In the genomic region with DNA sequence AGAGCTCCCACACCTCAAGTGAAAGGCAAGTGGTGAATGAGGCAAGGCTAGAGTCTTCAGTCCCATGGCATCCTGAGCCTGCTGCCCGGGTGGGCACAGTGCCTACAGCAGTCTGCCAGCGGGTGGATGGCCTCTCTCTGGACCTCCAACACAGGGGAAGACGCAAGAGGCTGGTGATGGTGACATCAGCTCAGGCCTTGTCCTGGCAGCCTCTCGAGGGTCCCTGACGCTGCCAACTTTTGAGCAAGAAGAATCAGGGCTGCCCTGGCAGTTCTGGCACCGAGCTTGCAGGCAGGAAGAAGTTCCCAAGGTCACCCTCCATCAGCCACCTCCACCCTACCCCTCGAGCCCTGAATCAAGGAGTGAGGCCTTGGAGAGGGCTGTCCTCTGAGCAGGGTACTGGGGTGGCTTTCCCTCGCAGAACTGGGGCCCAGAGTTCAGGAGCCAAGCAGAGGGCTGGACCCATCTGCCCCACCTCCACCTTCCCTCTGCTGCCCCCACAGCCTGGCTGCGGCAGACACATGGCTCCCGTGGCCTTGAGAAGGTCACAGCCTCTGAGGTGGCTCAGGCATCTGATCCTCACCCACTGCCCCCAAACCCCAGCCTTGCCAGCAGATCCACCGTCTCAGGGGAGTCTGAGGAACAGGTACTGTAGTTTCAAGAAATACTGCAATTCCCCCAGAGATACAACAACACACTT, we compare ENCODE assay signal across 1 cellular context.
TF ChIP-seq lines count a peak whose summit lies in the region.

No MANE protein-coding gene starts in this region.

TF ChIP-seq in GM23338, 12 proteins besides CTCF, POLR2A, EP300 and RAD21 (continued from another document):
- TF ChIP-seq, protein P1, sequence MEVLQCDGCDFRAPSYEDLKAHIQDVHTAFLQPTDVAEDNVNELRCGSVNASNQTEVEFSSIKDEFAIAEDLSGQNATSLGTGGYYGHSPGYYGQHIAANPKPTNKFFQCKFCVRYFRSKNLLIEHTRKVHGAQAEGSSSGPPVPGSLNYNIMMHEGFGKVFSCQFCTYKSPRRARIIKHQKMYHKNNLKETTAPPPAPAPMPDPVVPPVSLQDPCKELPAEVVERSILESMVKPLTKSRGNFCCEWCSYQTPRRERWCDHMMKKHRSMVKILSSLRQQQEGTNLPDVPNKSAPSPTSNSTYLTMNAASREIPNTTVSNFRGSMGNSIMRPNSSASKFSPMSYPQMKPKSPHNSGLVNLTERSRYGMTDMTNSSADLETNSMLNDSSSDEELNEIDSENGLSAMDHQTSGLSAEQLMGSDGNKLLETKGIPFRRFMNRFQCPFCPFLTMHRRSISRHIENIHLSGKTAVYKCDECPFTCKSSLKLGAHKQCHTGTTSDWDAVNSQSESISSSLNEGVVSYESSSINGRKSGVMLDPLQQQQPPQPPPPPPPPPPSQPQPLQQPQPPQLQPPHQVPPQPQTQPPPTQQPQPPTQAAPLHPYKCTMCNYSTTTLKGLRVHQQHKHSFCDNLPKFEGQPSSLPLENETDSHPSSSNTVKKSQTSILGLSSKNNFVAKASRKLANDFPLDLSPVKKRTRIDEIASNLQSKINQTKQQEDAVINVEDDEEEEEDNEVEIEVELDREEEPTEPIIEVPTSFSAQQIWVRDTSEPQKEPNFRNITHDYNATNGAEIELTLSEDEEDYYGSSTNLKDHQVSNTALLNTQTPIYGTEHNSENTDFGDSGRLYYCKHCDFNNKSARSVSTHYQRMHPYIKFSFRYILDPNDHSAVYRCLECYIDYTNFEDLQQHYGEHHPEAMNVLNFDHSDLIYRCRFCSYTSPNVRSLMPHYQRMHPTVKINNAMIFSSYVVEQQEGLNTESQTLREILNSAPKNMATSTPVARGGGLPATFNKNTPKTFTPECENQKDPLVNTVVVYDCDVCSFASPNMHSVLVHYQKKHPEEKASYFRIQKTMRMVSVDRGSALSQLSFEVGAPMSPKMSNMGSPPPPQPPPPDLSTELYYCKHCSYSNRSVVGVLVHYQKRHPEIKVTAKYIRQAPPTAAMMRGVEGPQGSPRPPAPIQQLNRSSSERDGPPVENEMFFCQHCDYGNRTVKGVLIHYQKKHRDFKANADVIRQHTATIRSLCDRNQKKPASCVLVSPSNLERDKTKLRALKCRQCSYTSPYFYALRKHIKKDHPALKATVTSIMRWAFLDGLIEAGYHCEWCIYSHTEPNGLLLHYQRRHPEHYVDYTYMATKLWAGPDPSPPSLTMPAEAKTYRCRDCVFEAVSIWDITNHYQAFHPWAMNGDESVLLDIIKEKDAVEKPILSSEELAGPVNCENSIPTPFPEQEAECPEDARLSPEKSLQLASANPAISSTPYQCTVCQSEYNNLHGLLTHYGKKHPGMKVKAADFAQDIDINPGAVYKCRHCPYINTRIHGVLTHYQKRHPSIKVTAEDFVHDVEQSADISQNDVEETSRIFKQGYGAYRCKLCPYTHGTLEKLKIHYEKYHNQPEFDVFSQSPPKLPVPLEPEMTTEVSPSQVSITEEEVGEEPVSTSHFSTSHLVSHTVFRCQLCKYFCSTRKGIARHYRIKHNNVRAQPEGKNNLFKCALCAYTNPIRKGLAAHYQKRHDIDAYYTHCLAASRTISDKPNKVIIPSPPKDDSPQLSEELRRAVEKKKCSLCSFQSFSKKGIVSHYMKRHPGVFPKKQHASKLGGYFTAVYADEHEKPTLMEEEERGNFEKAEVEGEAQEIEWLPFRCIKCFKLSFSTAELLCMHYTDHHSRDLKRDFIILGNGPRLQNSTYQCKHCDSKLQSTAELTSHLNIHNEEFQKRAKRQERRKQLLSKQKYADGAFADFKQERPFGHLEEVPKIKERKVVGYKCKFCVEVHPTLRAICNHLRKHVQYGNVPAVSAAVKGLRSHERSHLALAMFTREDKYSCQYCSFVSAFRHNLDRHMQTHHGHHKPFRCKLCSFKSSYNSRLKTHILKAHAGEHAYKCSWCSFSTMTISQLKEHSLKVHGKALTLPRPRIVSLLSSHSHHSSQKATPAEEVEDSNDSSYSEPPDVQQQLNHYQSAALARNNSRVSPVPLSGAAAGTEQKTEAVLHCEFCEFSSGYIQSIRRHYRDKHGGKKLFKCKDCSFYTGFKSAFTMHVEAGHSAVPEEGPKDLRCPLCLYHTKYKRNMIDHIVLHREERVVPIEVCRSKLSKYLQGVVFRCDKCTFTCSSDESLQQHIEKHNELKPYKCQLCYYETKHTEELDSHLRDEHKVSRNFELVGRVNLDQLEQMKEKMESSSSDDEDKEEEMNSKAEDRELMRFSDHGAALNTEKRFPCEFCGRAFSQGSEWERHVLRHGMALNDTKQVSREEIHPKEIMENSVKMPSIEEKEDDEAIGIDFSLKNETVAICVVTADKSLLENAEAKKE (CRISPR knock-in tag; IDR thresholded peaks at IDR 0.05): no peak
- TF ChIP-seq, protein P2, sequence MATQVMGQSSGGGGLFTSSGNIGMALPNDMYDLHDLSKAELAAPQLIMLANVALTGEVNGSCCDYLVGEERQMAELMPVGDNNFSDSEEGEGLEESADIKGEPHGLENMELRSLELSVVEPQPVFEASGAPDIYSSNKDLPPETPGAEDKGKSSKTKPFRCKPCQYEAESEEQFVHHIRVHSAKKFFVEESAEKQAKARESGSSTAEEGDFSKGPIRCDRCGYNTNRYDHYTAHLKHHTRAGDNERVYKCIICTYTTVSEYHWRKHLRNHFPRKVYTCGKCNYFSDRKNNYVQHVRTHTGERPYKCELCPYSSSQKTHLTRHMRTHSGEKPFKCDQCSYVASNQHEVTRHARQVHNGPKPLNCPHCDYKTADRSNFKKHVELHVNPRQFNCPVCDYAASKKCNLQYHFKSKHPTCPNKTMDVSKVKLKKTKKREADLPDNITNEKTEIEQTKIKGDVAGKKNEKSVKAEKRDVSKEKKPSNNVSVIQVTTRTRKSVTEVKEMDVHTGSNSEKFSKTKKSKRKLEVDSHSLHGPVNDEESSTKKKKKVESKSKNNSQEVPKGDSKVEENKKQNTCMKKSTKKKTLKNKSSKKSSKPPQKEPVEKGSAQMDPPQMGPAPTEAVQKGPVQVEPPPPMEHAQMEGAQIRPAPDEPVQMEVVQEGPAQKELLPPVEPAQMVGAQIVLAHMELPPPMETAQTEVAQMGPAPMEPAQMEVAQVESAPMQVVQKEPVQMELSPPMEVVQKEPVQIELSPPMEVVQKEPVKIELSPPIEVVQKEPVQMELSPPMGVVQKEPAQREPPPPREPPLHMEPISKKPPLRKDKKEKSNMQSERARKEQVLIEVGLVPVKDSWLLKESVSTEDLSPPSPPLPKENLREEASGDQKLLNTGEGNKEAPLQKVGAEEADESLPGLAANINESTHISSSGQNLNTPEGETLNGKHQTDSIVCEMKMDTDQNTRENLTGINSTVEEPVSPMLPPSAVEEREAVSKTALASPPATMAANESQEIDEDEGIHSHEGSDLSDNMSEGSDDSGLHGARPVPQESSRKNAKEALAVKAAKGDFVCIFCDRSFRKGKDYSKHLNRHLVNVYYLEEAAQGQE (IDR thresholded peaks at IDR 0.05; ENCODE audit: unreplicated experiment): no peak
- TF ChIP-seq ZNF331 (CRISPR knock-in tag; IDR thresholded peaks at IDR 0.05; ENCODE audit: low read depth): no peak
- no peak for TF ChIP-seq CREB1 (CRISPR knock-in tag; IDR thresholded peaks at IDR 0.05; ENCODE audit: low read depth)
- no peak for TF ChIP-seq STAT1 (IDR thresholded peaks at IDR 0.05; ENCODE audit: unreplicated experiment)
- no peak for TF ChIP-seq ZNF114 (CRISPR knock-in tag; IDR thresholded peaks at IDR 0.05)
- TF ChIP-seq NANOG (IDR thresholded peaks at IDR 0.05; ENCODE audit: borderline replicate concordance): no peak
- no peak for TF ChIP-seq EZH2 (IDR thresholded peaks at IDR 0.05; ENCODE audit: low read depth, unreplicated experiment)
